16 cellular contexts compared by ENCODE assay signal in genomic region chr10:5538892-5539651, GRCh38. TPM values are rescaled to one million over a fixed set of nuclear protein-coding genes. Genes with fewer than 3 reads are reported as not detected.
A peak's percentile ranks its signal among the peaks of the same experiment; 100 is the strongest.
DNase-seq lines count a peak whose midpoint lies in the region; TF ChIP-seq lines count a peak whose summit lies in the region.
"Had no signal": no experiment of that assay in that cellular context is flagged by ENCODE, and none has a peak within 500 bp of the region (broad histone marks: within the 10 kb centered on the region; RNA-seq: fewer than 3 reads in every experiment).

No MANE protein-coding gene starts in this region.

- no CpG with 5 or more reads among the region's 19 CpGs for WGBS in mesendoderm (ENCODE audit: extremely low coverage, insufficient coverage, low lambda C conversion rate)
- 71% methylated on average over 19 of the region's 19 CpGs for WGBS in urinary bladder

- intact Hi-C loops in OCI-LY7 (cut with micrococcal nuclease; ENCODE audit: unreplicated experiment), result no loop called here
- intact Hi-C loops in A673 (cut with micrococcal nuclease; ENCODE audit: unreplicated experiment), result no loop called here

- H3K4ac ChIP-seq in mesendoderm (ENCODE audit: low read depth, low read length), result no peak overlapping the region

- H3K9me3 Mint-ChIP-seq in T-helper 2 cell treated with Interferon-gamma antibody and Interleukin-4, amounts not matched to agents 5 μg/mL and 100 μg/mL, for 36 hours, result peaks cover 32% of the 10 kb centered on the region

- H2BK5ac ChIP-seq in mesendoderm (ENCODE audit: low read length), result no peak overlapping the region

- H3K27me3 ChIP-seq in mesendoderm (ENCODE audit: insufficient read depth, low read length, poor library complexity) (no peaks in the 10 kb centered on the region), A673 (replicated peaks; ENCODE audit: insufficient read depth, low read depth, low read length, poor library complexity) (no peaks in the 10 kb centered on the region)

- H3K27me3 Mint-ChIP-seq in T-helper 2 cell treated with Interferon-gamma antibody and Interleukin-4, amounts not matched to agents 5 μg/mL and 100 μg/mL, for 36 hours (ENCODE audit: low read depth), result peaks cover 9% of the 10 kb centered on the region

- H3K79me1 ChIP-seq in mesendoderm (ENCODE audit: low read length), result no peaks in the 10 kb centered on the region

- no peak overlapping the region for H3K56ac ChIP-seq in mesendoderm (ENCODE audit: low read length)

- TF ChIP-seq CTCF in OCI-LY7 (conservative IDR thresholded peaks at IDR 0.05; ENCODE audit: low read length), result no peak
- no peak for TF ChIP-seq CTCF in A673 (conservative IDR thresholded peaks at IDR 0.05; ENCODE audit: low read depth, low read length)

- no peaks in the 10 kb centered on the region for H3K79me2 ChIP-seq in mesendoderm (ENCODE audit: control insufficient read depth, insufficient read depth, low read length)
- H3K79me2 ChIP-seq in OCI-LY7 (ENCODE audit: insufficient read depth, low read depth, low read length), result no peaks in the 10 kb centered on the region

- H3K9me3 ChIP-seq in OCI-LY7 (ENCODE audit: low read length) (peaks cover 10% of the 10 kb centered on the region), A673 (ENCODE audit: low read depth, low read length, poor library complexity, severe bottlenecking) (peaks cover 11% of the 10 kb centered on the region)

- H2AFZ ChIP-seq in OCI-LY7 (ENCODE audit: low read length), result no peak overlapping the region

- no peak overlapping the region for H3K23ac ChIP-seq in mesendoderm (ENCODE audit: low read length)

- no peak overlapping the region for H3K27ac Mint-ChIP-seq in T-helper 2 cell treated with Interferon-gamma antibody and Interleukin-4, amounts not matched to agents 5 μg/mL and 100 μg/mL, for 36 hours

- H3K4me1 Mint-ChIP-seq in T-helper 2 cell treated with Interferon-gamma antibody and Interleukin-4, amounts not matched to agents 5 μg/mL and 100 μg/mL, for 36 hours (ENCODE audit: low read depth), result no peaks in the 10 kb centered on the region

- H3K4me2 ChIP-seq in mesendoderm (ENCODE audit: low read length) (no peak overlapping the region), OCI-LY7 (ENCODE audit: low read length) (no peak overlapping the region)

- DNase-seq in activated effector memory CD4-positive, alpha-beta T cell treated with anti-CD3 and anti-CD28 coated beads, Interleukin-2, amount 50 U/mL, for 16 hours, result peak; percentile 38
- no peak for DNase-seq in activated effector memory CD4-positive, alpha-beta T cell treated with Interleukin-2 at 50 U/mL for 16 hours
- DNase-seq in caudate nucleus (lab: John Stamatoyannopoulos, UW) (no peak), mesendoderm (no peak), OCI-LY7 (ENCODE audit: low spot score) (no peak), A673 (ENCODE audit: low spot score) (no peak)
- DNase-seq in T-helper 2 cell treated with Interferon-gamma antibody and Interleukin-4, amounts not matched to agents 5 μg/mL and 100 μg/mL, for 36 hours (ENCODE audit: low spot score), result no peak
- DNase-seq: ACHN; DMS153; left cardiac atrium; MM.1S; NCI-H2227 treated with DMSO at 0.1 percent for 48 hours; stimulated activated CD4-positive, alpha-beta T cell treated with anti-CD3 and anti-CD28 coated beads, Interleukin-12 subunit alpha, Interleukin-12 subunit beta, amount 100 ng/mL, for 4 hours had no signal

- POLR2A ChIA-PET in OCI-LY7 (lab: Charles Lee) (no interaction called here), A673 (lab: Charles Lee; ENCODE audit: low non-redundant PET) (no interaction called here)

- no peaks in the 10 kb centered on the region for H3K9me2 ChIP-seq in OCI-LY7 (ENCODE audit: insufficient read depth, low read length)

- H3K4me1 ChIP-seq in mesendoderm (ENCODE audit: control insufficient read depth, low read depth, low read length) (no peaks in the 10 kb centered on the region), urinary bladder (ENCODE audit: insufficient read depth) (no peaks in the 10 kb centered on the region), OCI-LY7 (ENCODE audit: insufficient read depth, low read length, poor library complexity, severe bottlenecking) (no peaks in the 10 kb centered on the region), A673 (ENCODE audit: insufficient read depth, low read length, poor library complexity, severe bottlenecking) (no peaks in the 10 kb centered on the region)

- H3K27ac ChIP-seq in caudate nucleus (ENCODE audit: low read depth, low read length) (peak overlapping the region; percentile 48), mesendoderm (ENCODE audit: low read depth, low read length) (peak overlapping the region; percentile 1), urinary bladder (ENCODE audit: low read depth) (peak overlapping the region; percentile 53), OCI-LY7 (ENCODE audit: low read depth, low read length, poor library complexity, severe bottlenecking) (no peak overlapping the region), A673 (ENCODE audit: low read depth, low read length, poor library complexity, severe bottlenecking) (no peak overlapping the region)

- H3K4me3 Mint-ChIP-seq in T-helper 2 cell treated with Interferon-gamma antibody and Interleukin-4, amounts not matched to agents 5 μg/mL and 100 μg/mL, for 36 hours, result no peak overlapping the region

- CTCF ChIA-PET in OCI-LY7 (lab: Charles Lee; ENCODE audit: unreplicated experiment), result no interaction called here
- CTCF ChIA-PET in A673 (lab: Charles Lee), result no interaction called here

- H3K9ac ChIP-seq in mesendoderm (ENCODE audit: low read length), result no peak overlapping the region

- H3K18ac ChIP-seq in mesendoderm (ENCODE audit: low read length), result no peak overlapping the region

- no peak overlapping the region for H4K8ac ChIP-seq in mesendoderm (ENCODE audit: low read depth, low read length)

- H3K4me3 ChIP-seq in mesendoderm (ENCODE audit: low read length) (no peak overlapping the region), urinary bladder (ENCODE audit: low read depth, low read length) (no peak overlapping the region), OCI-LY7 (ENCODE audit: low read depth, low read length, poor library complexity, severe bottlenecking) (no peak overlapping the region), A673 (ENCODE audit: low read depth, low read length, poor library complexity, severe bottlenecking) (no peak overlapping the region)
- H3K4me3 ChIP-seq: GM12878 had no signal

- no peak overlapping the region for H2BK120ac ChIP-seq in mesendoderm (ENCODE audit: low read depth, low read length)

- H2AK5ac ChIP-seq in mesendoderm (ENCODE audit: low read length), result no peak overlapping the region

- H3K36me3 ChIP-seq in mesendoderm (ENCODE audit: control insufficient read depth, insufficient read depth, low read length) (no peaks in the 10 kb centered on the region), urinary bladder (ENCODE audit: insufficient read depth) (no peaks in the 10 kb centered on the region), OCI-LY7 (ENCODE audit: insufficient read depth, low read length) (no peaks in the 10 kb centered on the region), A673 (ENCODE audit: insufficient read depth, low read length, poor library complexity, severe bottlenecking) (no peaks in the 10 kb centered on the region)

- no peak overlapping the region for H2BK15ac ChIP-seq in mesendoderm (replicated peaks; ENCODE audit: low read depth)

- H4K5ac ChIP-seq in mesendoderm (ENCODE audit: low read length), result no peak overlapping the region

- H3K36me3 Mint-ChIP-seq in T-helper 2 cell treated with Interferon-gamma antibody and Interleukin-4, amounts not matched to agents 5 μg/mL and 100 μg/mL, for 36 hours (ENCODE audit: low read depth), result no peaks in the 10 kb centered on the region

- H4K20me1 ChIP-seq in OCI-LY7 (ENCODE audit: insufficient read depth, low read length), result no peaks in the 10 kb centered on the region

- BruUV-seq in OCI-LY7 (replicated peaks; lab: Mats Ljungman, UMichigan) (no TSS peak), A673 (replicated peaks; lab: Mats Ljungman, UMichigan) (no TSS peak)

RNA-seq across cellular contexts. Expression of gene CALML3, which starts 14.3 kb away (rescaled TPM):
- polyA plus RNA-seq in mesendoderm (2013, experiment 1 of 2), result not detected
- not detected for polyA plus RNA-seq in mesendoderm (2013, experiment 2 of 2)
- total RNA-seq in urinary bladder, result not detected
- polyA plus RNA-seq in urinary bladder, result not detected
- total RNA-seq in OCI-LY7 (2014; rRNA removed; shearing (Covaris generic)), result not detected in 2 replicates
- total RNA-seq in OCI-LY7 (2022), result not detected in 2 replicates
- not detected in 2 replicates for total RNA-seq in A673 (2021)
- total RNA-seq: GM12878, left cardiac atrium, ureter had no signal
- polyA plus RNA-seq: GM12878 had no signal

RNA-seq across cellular contexts. Expression of gene CALML5, which starts 39.7 kb away (rescaled TPM):
- not detected for polyA plus RNA-seq in mesendoderm (2013, experiment 1 of 2)
- polyA plus RNA-seq in mesendoderm (2013, experiment 2 of 2), result not detected
- total RNA-seq in urinary bladder (not detected), OCI-LY7 (2022) (not detected in 2 replicates), A673 (2021) (not detected in 2 replicates)
- not detected for polyA plus RNA-seq in urinary bladder
- total RNA-seq in OCI-LY7 (2014; rRNA removed; shearing (Covaris generic)), result not detected in 2 replicates
- total RNA-seq: GM12878, left cardiac atrium, ureter had no signal
- polyA plus RNA-seq: GM12878 had no signal

Comparison
In these comparisons a context has a peak if more than half of its experiments do, and no peak if none do; other contexts are left out.
1. H3K27ac ChIP-seq: peak in caudate nucleus (single experiment), mesendoderm (single experiment) and urinary bladder (single experiment); none in OCI-LY7 (single experiment) and A673 (single experiment).